ENCODE assay signal across 9 cellular contexts in the genomic region with DNA sequence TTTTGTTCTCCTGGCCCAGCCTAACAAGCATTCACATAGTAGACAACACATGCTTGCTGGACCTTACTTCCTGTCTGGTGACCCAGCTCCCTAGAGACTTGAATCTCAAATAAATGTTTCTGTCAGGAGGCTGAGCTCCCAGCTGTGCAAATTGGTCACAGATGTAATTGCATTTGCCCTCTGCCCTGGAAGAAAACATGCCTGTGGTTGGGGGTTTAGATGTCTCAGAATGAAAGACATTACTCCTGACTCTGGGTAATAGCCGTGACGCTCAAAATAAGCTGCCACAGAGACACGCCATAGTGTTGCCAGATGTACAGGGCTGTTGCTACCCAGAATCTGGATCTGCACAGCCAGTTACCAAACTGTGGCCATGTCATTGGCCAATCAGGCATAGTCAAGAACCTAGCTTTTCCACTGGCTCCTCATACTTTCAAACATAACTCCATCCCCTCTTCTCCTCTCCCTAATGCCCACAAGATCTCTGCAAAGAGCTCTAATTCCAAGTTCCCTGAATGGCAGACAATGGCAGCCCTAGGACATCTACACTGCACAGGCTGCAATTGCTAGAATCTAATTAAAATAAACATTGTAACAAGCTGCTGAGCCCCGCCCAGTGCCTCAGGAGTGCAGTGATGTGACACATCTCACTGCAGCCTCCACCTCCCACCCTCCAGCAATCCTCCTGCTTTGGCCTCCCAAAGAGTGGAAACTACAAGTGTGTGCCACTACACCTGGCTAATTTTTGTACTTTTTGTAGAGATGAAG. TPM values are rescaled to one million over a fixed set of nuclear protein-coding genes. Genes with fewer than 3 reads are reported as not detected.
A peak's percentile ranks its signal among the peaks of the same experiment; 100 is the strongest.
DNase-seq lines count a peak whose midpoint lies in the region; ATAC-seq and TF ChIP-seq lines count a peak whose summit lies in the region.
"Had no signal": no experiment of that assay in that cellular context is flagged by ENCODE, and none has a peak within 500 bp of the region (broad histone marks: within the 10 kb centered on the region; RNA-seq: fewer than 3 reads in every experiment).

No MANE protein-coding gene starts in this region.

- no peaks in the 10 kb centered on the region for H3K36me3 Mint-ChIP-seq in naive B cell

- H3K4me1 ChIP-seq in HAP-1: no peaks in the 10 kb centered on the region

- peak overlapping the region; percentile 5 for H2AFZ ChIP-seq in SU-DHL-6 (ENCODE audit: low read depth, low read length, severe bottlenecking)

- peak overlapping the region; percentile 48 for H3K9ac ChIP-seq in SU-DHL-6 (ENCODE audit: low read length)

- peaks cover 16 to 26% (median 17%) of the 10 kb centered on the region in 3 donors for H3K4me1 Mint-ChIP-seq in naive B cell

- DNase-seq in AG10803 (ENCODE audit: low read depth) (peak; percentile 100), GM19240 (ENCODE audit: insufficient read length, low spot score) (peak; percentile 55), naive B cell (peak; percentile 82), D341Med (ENCODE audit: low spot score) (no peak), HAP-1 (ENCODE audit: low spot score in 2 of 2) (no peak)
- no peak for DNase-seq in activated effector memory CD4-positive, alpha-beta T cell treated with Interleukin-2 at 50 U/mL for 16 hours

- H3K9me3 ChIP-seq in SU-DHL-6 (ENCODE audit: insufficient read depth, low read length) (no peaks in the 10 kb centered on the region), HAP-1 (no peaks in the 10 kb centered on the region)

- H3K4me2 ChIP-seq in SU-DHL-6 (ENCODE audit: low read depth, low read length, poor library complexity, severe bottlenecking): peak overlapping the region; percentile 55

- TF ChIP-seq CTCF in AG10803 (conservative IDR thresholded peaks at IDR 0.05; ENCODE audit: low read length) (no peak), SU-DHL-6 (IDR thresholded peaks at IDR 0.05; ENCODE audit: insufficient read depth, low read length, poor library complexity, severe bottlenecking) (no peak)

- ATAC-seq in HG03135 (IDR thresholded peaks at IDR 0.05; ENCODE audit: unreplicated experiment) (peak; percentile 91), naive B cell (ENCODE audit: low read depth in 2 of 2) (peak; percentile 86)

- H4K20me1 ChIP-seq in SU-DHL-6 (ENCODE audit: low read depth, low read length): no peaks in the 10 kb centered on the region

- peaks cover 42% of the 10 kb centered on the region for H3F3A ChIP-seq in SU-DHL-6 (ENCODE audit: insufficient read depth)

- no peaks in the 10 kb centered on the region for H3K79me2 ChIP-seq in SU-DHL-6 (ENCODE audit: insufficient read depth, low read length)

- H3K27me3 ChIP-seq in SU-DHL-6 (ENCODE audit: low read length): no peaks in the 10 kb centered on the region
- H3K27me3 ChIP-seq in HAP-1 (ENCODE audit: low read depth): no peaks in the 10 kb centered on the region; the same call in 1 of the 2 replicates

- in situ Hi-C loops in HAP-1 (cut with MboI; ENCODE audit: low sequenced_read_pairs): loop anchor here (10.0 kb wide), 1 partner anchor 511 kb away; no protein-coding TSS in a partner anchor

- H3K4me3 Mint-ChIP-seq in naive B cell: peak overlapping the region in 6 of 8 donors; percentile 8 to 80 (median 49)
- H3K4me3 Mint-ChIP-seq: central memory CD8-positive, alpha-beta T cell had no signal

- peaks cover 0 to 2% (median 0%) of the 10 kb centered on the region in 7 donors for H3K9me3 Mint-ChIP-seq in naive B cell
- H3K9me3 Mint-ChIP-seq: central memory CD8-positive, alpha-beta T cell had no signal

- no peaks in the 10 kb centered on the region for H3K9me2 ChIP-seq in SU-DHL-6 (replicated peaks; ENCODE audit: insufficient read depth, low read length)

- peak overlapping the region; percentile 92 to 99 (median 96) for H3K27ac Mint-ChIP-seq in naive B cell

- H3K4me3 ChIP-seq in AG10803 (ENCODE audit: low read length) (no peak overlapping the region), SU-DHL-6 (ENCODE audit: insufficient read depth, low read length, poor library complexity, severe bottlenecking) (peak overlapping the region; percentile 22), HAP-1 (no peak overlapping the region)

- peak overlapping the region; percentile 90 for H3K27ac ChIP-seq in SU-DHL-6 (ENCODE audit: low read depth, low read length)

- H3K36me3 ChIP-seq in SU-DHL-6 (ENCODE audit: low read length) (no peaks in the 10 kb centered on the region), HAP-1 (replicated peaks) (no peaks in the 10 kb centered on the region)

- H3K27me3 Mint-ChIP-seq in naive B cell: peaks cover 10 to 19% (median 15%) of the 10 kb centered on the region in 3 donors

RNA-seq across cellular contexts. Expression of a gene that starts 32.8 kb away (rescaled TPM):
- 1 to 10 TPM in 3 of 6 donors, under 1 TPM in 2, not detected in 1; 0.88 to 5.2 (median 1.1) TPM for polyA plus RNA-seq in naive B cell (ENCODE audit: low read depth in 6 of 6)

Comparison
In these comparisons a context has a peak if more than half of its experiments do, and no peak if none do; other contexts are left out.
1. DNase-seq: peak in AG10803 (single experiment), GM19240 (single experiment) and naive B cell (single experiment); none in D341Med (single experiment), HAP-1 (0 of 2) and activated effector memory CD4-positive, alpha-beta T cell treated with Interleukin-2 at 50 U/mL for 16 hours (single experiment).